ENCODE assay signal across 13 cellular contexts in the genomic region with DNA sequence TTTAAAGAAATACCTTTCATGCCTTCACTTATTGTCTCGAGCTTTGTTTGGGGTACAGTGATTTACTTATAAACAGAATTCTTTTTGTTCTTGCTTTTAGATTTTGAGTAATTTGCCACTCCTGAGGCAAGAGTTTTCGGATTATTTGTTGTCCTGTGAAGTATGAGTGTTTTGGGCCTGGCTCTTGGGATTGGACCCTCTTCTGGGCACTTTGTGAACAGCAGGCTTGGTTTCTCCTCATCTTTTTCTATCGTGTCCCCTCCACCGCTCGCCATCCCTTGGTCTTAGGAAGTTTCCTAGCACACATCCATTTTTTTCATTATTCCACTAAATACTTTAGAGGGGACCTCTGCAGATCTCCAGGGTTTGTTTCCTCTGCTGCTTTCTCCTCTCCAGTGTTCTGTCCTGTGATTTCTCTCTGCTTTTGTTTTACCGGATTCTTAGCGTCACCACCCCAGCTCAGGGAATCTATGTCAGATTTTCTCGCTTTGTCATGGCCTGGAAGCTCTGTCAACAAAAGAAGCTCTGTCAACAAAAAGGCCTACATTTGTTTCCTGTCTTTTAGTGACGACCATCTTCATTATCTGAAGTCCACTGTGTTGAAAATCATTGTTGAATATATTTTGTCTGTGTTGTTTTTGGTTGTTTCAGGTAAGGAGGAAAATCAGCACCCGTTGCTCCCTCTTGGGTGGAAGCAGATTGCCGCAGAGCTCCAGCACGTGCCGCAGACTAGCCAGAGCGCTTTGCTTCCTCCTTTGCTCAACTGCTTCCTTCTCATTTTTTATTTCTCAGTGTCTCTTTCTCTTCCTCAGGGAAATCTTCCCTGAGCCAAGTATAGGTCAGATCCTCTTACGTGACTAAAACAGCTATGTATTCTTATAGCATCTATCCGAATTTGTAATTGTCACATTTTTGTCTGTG. TPM values are rescaled to one million over a fixed set of nuclear protein-coding genes. Genes with fewer than 3 reads are reported as not detected.
DNase-seq lines count a peak whose midpoint lies in the region; ATAC-seq and TF ChIP-seq lines count a peak whose summit lies in the region.
"Had no signal": no experiment of that assay in that cellular context is flagged by ENCODE, and none has a peak within 500 bp of the region (broad histone marks: within the 10 kb centered on the region; RNA-seq: fewer than 3 reads in every experiment).

No MANE protein-coding gene starts in this region.

- H3K36me3 ChIP-seq in Loucy (ENCODE audit: insufficient read depth, low read length), result no peaks in the 10 kb centered on the region

- H3K4me3 ChIP-seq in Loucy (ENCODE audit: low read length, poor library complexity, severe bottlenecking) (no peak overlapping the region), cardiac fibroblast (replicated peaks in 1 of 2; ENCODE audit: low read depth in 2 of 2, low read length in 2 of 2) (no peak overlapping the region)
- H3K4me3 ChIP-seq: skin epidermis had no signal

- DNase-seq in ELR (ENCODE audit: low read depth), result peak; percentile 23
- DNase-seq in cardiac fibroblast (ENCODE audit: low read depth in 2 of 2), result peak; percentile 9 to 11
- DNase-seq in mesothelial cell of epicardium (ENCODE audit: low spot score in 2 of 2, unreplicated experiment in 2 of 2), result no peak
- no peak for DNase-seq in stimulated activated CD4-positive, alpha-beta T cell treated with anti-CD3 and anti-CD28 coated beads, Interleukin-4, amount 100 ng/mL, for 24 hours
- DNase-seq in occipital lobe (lab: John Stamatoyannopoulos, UW), result no peak
- DNase-seq in Right ventricle myocardium superior, result no peak
- DNase-seq: activated CD4-positive, CD25-positive, alpha-beta regulatory T cell treated with anti-CD3 and anti-CD28 coated beads, Interleukin-2, amount 50 U/mL, for 72 hours; NCI-H146 had no signal

- no peak overlapping the region for H3K4me2 ChIP-seq in Loucy (ENCODE audit: low read depth, low read length, poor library complexity, severe bottlenecking)

- no peaks in the 10 kb centered on the region for H3F3A ChIP-seq in Loucy (ENCODE audit: low read depth)

- no peak overlapping the region for H3K9ac ChIP-seq in Loucy (ENCODE audit: low read depth, low read length, poor library complexity, severe bottlenecking)

- H3K9me3 Mint-ChIP-seq in mesothelial cell of epicardium, result peaks cover 10% of the 10 kb centered on the region

- no peaks in the 10 kb centered on the region for H3K36me3 Mint-ChIP-seq in mesothelial cell of epicardium

- no peaks in the 10 kb centered on the region for H3K9me3 ChIP-seq in Loucy (ENCODE audit: insufficient read depth, low read depth, low read length)

- peak overlapping the region; percentile 7 for H3K4me3 Mint-ChIP-seq in mesothelial cell of epicardium

- no peak overlapping the region for H3K27ac Mint-ChIP-seq in mesothelial cell of epicardium

- no peaks in the 10 kb centered on the region for H3K4me1 Mint-ChIP-seq in mesothelial cell of epicardium

- intact Hi-C loops in Right ventricle myocardium superior (cut with DNase I), result no loop called here

- no peaks in the 10 kb centered on the region for H3K79me2 ChIP-seq in Loucy (ENCODE audit: insufficient read depth, low read length)

- H3K9me2 ChIP-seq in Loucy (replicated peaks; ENCODE audit: low read depth, low read length), result no peaks in the 10 kb centered on the region

- no peak overlapping the region for H2AFZ ChIP-seq in Loucy (ENCODE audit: low read length)

- ATAC-seq in HG03025 (IDR thresholded peaks at IDR 0.05; ENCODE audit: low FRiP score, unreplicated experiment) (no peak), Right ventricle myocardium superior (ENCODE audit: poor library complexity) (no peak)

- no peaks in the 10 kb centered on the region for H4K20me1 ChIP-seq in Loucy (ENCODE audit: insufficient read depth, low read length, poor library complexity, severe bottlenecking)

- H3K27me3 Mint-ChIP-seq in mesothelial cell of epicardium (ENCODE audit: low read depth), result peaks cover 15% of the 10 kb centered on the region

- TF ChIP-seq CTCF in Loucy (conservative IDR thresholded peaks at IDR 0.05; ENCODE audit: low read length) (peak; percentile 25), cardiac fibroblast (IDR thresholded peaks at IDR 0.05; ENCODE audit: low read depth, low read length) (peak; percentile 32), mesothelial cell of epicardium (IDR thresholded peaks at IDR 0.05; ENCODE audit: unreplicated experiment) (no peak)

- no peaks in the 10 kb centered on the region for H3K4me1 ChIP-seq in Loucy (ENCODE audit: insufficient read depth, low read length, poor library complexity, severe bottlenecking)

- H3K27me3 ChIP-seq in Loucy (ENCODE audit: insufficient read depth, low read length, poor library complexity, severe bottlenecking), result no peaks in the 10 kb centered on the region

RNA-seq across cellular contexts. Expression of a gene that starts 27.8 kb away (rescaled TPM):
- not detected in 3 replicates for total RNA-seq in mesothelial cell of epicardium
- 0.16 TPM for total RNA-seq in occipital lobe
- total RNA-seq in Right ventricle myocardium superior, result not detected
- total RNA-seq: kidney epithelial cell, temporal lobe had no signal

Comparison
In these comparisons a context has a peak if more than half of its experiments do, and no peak if none do; other contexts are left out.
1. DNase-seq: peak in ELR (single experiment) and cardiac fibroblast (2 of 2); none in mesothelial cell of epicardium (0 of 2), stimulated activated CD4-positive, alpha-beta T cell treated with anti-CD3 and anti-CD28 coated beads, Interleukin-4, amount 100 ng/mL, for 24 hours (single experiment), occipital lobe (single experiment) and Right ventricle myocardium superior (single experiment).